ENCODE assay signal across 21 cellular contexts in the genomic region with DNA sequence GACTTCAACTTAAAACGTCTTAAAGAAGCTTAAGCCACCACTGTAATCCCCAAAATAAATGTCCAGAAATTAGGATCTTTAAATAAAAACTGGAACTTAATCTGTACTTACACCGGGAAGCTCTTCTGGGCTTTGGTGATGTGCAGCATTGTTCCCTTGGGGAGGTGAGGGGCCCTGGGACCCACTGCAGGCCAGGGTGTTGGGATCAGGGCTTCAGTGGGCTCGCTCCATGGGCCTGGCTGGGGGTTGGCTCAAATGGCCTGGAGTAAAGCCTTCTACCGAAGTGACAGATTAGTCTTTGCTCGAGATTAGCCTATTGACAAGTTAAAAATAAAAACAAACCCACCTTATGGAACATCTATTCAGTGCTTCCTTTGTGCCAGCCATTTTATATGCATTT. TPM values are rescaled to one million over a fixed set of nuclear protein-coding genes. Genes with fewer than 3 reads are reported as not detected.
DNase-seq lines count a peak whose midpoint lies in the region; ATAC-seq and TF ChIP-seq lines count a peak whose summit lies in the region.
"Had no signal": no experiment of that assay in that cellular context is flagged by ENCODE, and none has a peak within 500 bp of the region (broad histone marks: within the 10 kb centered on the region; RNA-seq: fewer than 3 reads in every experiment).

No MANE protein-coding gene starts in this region.

- no peak overlapping the region for H3K4me3 ChIP-seq in HAP-1
- no peak overlapping the region for H3K4me3 ChIP-seq in OCI-LY1 (ENCODE audit: low read depth, low read length, poor library complexity, severe bottlenecking)
- H3K4me3 ChIP-seq in WERI-Rb-1 (ENCODE audit: low read depth, low read length): no peak overlapping the region
- H3K4me3 ChIP-seq in neural progenitor cell: no peak overlapping the region
- H3K4me3 ChIP-seq: BLaER1 treated with 17β-estradiol and CSF1 and Interleukin-3, amounts not matched to agents 10 nM and 100 nM had no signal

- H3K27ac ChIP-seq in OCI-LY1 (ENCODE audit: low read depth, low read length, poor library complexity, severe bottlenecking): peak overlapping the region; percentile 35
- peak overlapping the region; percentile 49 for H3K27ac ChIP-seq in WERI-Rb-1
- H3K27ac ChIP-seq in neural progenitor cell: no peak overlapping the region
- H3K27ac ChIP-seq: BLaER1 treated with 17β-estradiol and CSF1 and Interleukin-3, amounts not matched to agents 10 nM and 100 nM had no signal

- ATAC-seq in GM18502 (IDR thresholded peaks at IDR 0.05; ENCODE audit: poor library complexity, unreplicated experiment): no peak

- no peak overlapping the region for H3K4me3 Mint-ChIP-seq in neural progenitor cell
- H3K4me3 Mint-ChIP-seq: CD14-positive monocyte; CD4-positive, alpha-beta T cell had no signal

- no peaks in the 10 kb centered on the region for H3K79me2 ChIP-seq in OCI-LY1 (ENCODE audit: insufficient read depth, low read length)
- H3K79me2 ChIP-seq in neural progenitor cell (ENCODE audit: low read depth): no peaks in the 10 kb centered on the region

- H3K36me3 Mint-ChIP-seq in neural progenitor cell: peaks cover 1% of the 10 kb centered on the region

- DNase-seq in HAP-1 (ENCODE audit: low spot score in 2 of 2) (peak; percentile 48 to 64), WERI-Rb-1 (peak; percentile 46), neural progenitor cell (ENCODE audit: low spot score) (no peak), Ammon's horn (ENCODE audit: low spot score) (no peak)
- DNase-seq in stimulated activated CD4-positive, alpha-beta T cell treated with anti-CD3 and anti-CD28 coated beads, Interleukin-2, amount 100 ng/mL, for 24 hours: no peak
- DNase-seq: BE2C; CD4-positive, alpha-beta T cell; CD8-positive, alpha-beta memory T cell; DMS53; DMS79 treated with DMSO at 0.1 percent for 48 hours; GF-D8; GOT3; HCEC 1CT had no signal

- peaks cover 61% of the 10 kb centered on the region for H3K4me1 Mint-ChIP-seq in neural progenitor cell

- H3K27me3 ChIP-seq in HAP-1 (ENCODE audit: low read depth) (no peaks in the 10 kb centered on the region), OCI-LY1 (ENCODE audit: insufficient read depth, low read length) (no peaks in the 10 kb centered on the region), WERI-Rb-1 (ENCODE audit: insufficient read depth, low read depth, severe bottlenecking) (no peaks in the 10 kb centered on the region), neural progenitor cell (no peaks in the 10 kb centered on the region)
- H3K27me3 ChIP-seq: BE2C; BLaER1 treated with 17β-estradiol and CSF1 and Interleukin-3, amounts not matched to agents 10 nM and 100 nM had no signal

- no peaks in the 10 kb centered on the region for H3F3A ChIP-seq in OCI-LY1 (ENCODE audit: insufficient read depth, low read length)
- H3F3A ChIP-seq in neural progenitor cell (ENCODE audit: low read depth): peaks cover 36% of the 10 kb centered on the region

- TF ChIP-seq CTCF in OCI-LY1 (IDR thresholded peaks at IDR 0.05; ENCODE audit: low read length) (no peak), WERI-Rb-1 (IDR thresholded peaks at IDR 0.05; ENCODE audit: low read depth, low read length) (no peak), neural progenitor cell (IDR thresholded peaks at IDR 0.05) (no peak)

- in situ Hi-C loops in HAP-1 (cut with MboI; ENCODE audit: low sequenced_read_pairs): no loop called here

- H2AFZ ChIP-seq in OCI-LY1 (ENCODE audit: low read length) (no peak overlapping the region), neural progenitor cell (replicated peaks) (no peak overlapping the region)

- no peak overlapping the region for H3K9ac ChIP-seq in OCI-LY1 (ENCODE audit: low read length)
- H3K9ac ChIP-seq in neural progenitor cell: no peak overlapping the region
- H3K9ac ChIP-seq: BLaER1 treated with 17β-estradiol and CSF1 and Interleukin-3, amounts not matched to agents 10 nM and 100 nM had no signal

- peaks cover 7% of the 10 kb centered on the region for H3K27me3 Mint-ChIP-seq in neural progenitor cell (ENCODE audit: insufficient read depth, low read depth)
- H3K27me3 Mint-ChIP-seq: CD4-positive, alpha-beta T cell had no signal

- H3K4me1 ChIP-seq in HAP-1: peaks cover 40% of the 10 kb centered on the region
- H3K4me1 ChIP-seq in OCI-LY1 (ENCODE audit: insufficient read depth, low read length, severe bottlenecking): peaks cover 69% of the 10 kb centered on the region
- peaks cover 54% of the 10 kb centered on the region for H3K4me1 ChIP-seq in neural progenitor cell
- H3K4me1 ChIP-seq: BE2C had no signal

- no peak overlapping the region for H3K27ac Mint-ChIP-seq in neural progenitor cell
- H3K27ac Mint-ChIP-seq: CD14-positive monocyte; CD4-positive, alpha-beta T cell had no signal

- H3K9me3 ChIP-seq in HAP-1 (no peaks in the 10 kb centered on the region), OCI-LY1 (ENCODE audit: low read length) (no peaks in the 10 kb centered on the region), WERI-Rb-1 (ENCODE audit: severe bottlenecking) (no peaks in the 10 kb centered on the region), neural progenitor cell (ENCODE audit: low read depth) (no peaks in the 10 kb centered on the region)
- H3K9me3 ChIP-seq: BE2C had no signal

- no peak overlapping the region for H3K4me2 ChIP-seq in OCI-LY1 (ENCODE audit: low read length)
- H3K4me2 ChIP-seq in neural progenitor cell: peak overlapping the region; percentile 23
- H3K4me2 ChIP-seq: BLaER1 treated with 17β-estradiol and CSF1 and Interleukin-3, amounts not matched to agents 10 nM and 100 nM had no signal

- H3K9me3 Mint-ChIP-seq in neural progenitor cell: peaks cover 9% of the 10 kb centered on the region
- H3K9me3 Mint-ChIP-seq: CD4-positive, alpha-beta T cell; CD8-positive, alpha-beta memory T cell had no signal

- H3K9me2 ChIP-seq in OCI-LY1 (ENCODE audit: low read depth, low read length): no peaks in the 10 kb centered on the region

- H4K20me1 ChIP-seq in OCI-LY1 (ENCODE audit: insufficient read depth, low read length): no peaks in the 10 kb centered on the region
- H4K20me1 ChIP-seq in neural progenitor cell (ENCODE audit: low read depth): no peaks in the 10 kb centered on the region
- H4K20me1 ChIP-seq: BLaER1 treated with 17β-estradiol and CSF1 and Interleukin-3, amounts not matched to agents 10 nM and 100 nM had no signal

- H3K36me3 ChIP-seq in HAP-1 (replicated peaks): no peaks in the 10 kb centered on the region
- H3K36me3 ChIP-seq in OCI-LY1 (ENCODE audit: insufficient read depth, low read length): no peaks in the 10 kb centered on the region
- H3K36me3 ChIP-seq in WERI-Rb-1: no peaks in the 10 kb centered on the region
- H3K36me3 ChIP-seq in neural progenitor cell: no peaks in the 10 kb centered on the region
- H3K36me3 ChIP-seq: BE2C; BLaER1 treated with 17β-estradiol and CSF1 and Interleukin-3, amounts not matched to agents 10 nM and 100 nM had no signal

RNA-seq across cellular contexts. Expression of gene RNU6-1, which starts 6.1 kb away (rescaled TPM):
- total RNA-seq in neural progenitor cell (ENCODE audit: low replicate concordance): not detected in 2 replicates
- total RNA-seq: A172; A673; CD4-positive, alpha-beta T cell; CD8-positive, alpha-beta memory T cell; Daoy; G401 had no signal

RNA-seq across cellular contexts. Expression of gene SKOR1, which starts 20.7 kb away (rescaled TPM):
- total RNA-seq in neural progenitor cell (ENCODE audit: low replicate concordance): 0.09 and 0.51 TPM in 2 replicates
- total RNA-seq: A172, Daoy had no signal

Comparison
In these comparisons a context has a peak if more than half of its experiments do, and no peak if none do; other contexts are left out.
1. DNase-seq: peak in HAP-1 (2 of 2) and WERI-Rb-1 (single experiment); none in neural progenitor cell (single experiment), Ammon's horn (single experiment) and stimulated activated CD4-positive, alpha-beta T cell treated with anti-CD3 and anti-CD28 coated beads, Interleukin-2, amount 100 ng/mL, for 24 hours (0 of 2).